Comparison of ENCODE assay signal across 16 cellular contexts in the genomic region with DNA sequence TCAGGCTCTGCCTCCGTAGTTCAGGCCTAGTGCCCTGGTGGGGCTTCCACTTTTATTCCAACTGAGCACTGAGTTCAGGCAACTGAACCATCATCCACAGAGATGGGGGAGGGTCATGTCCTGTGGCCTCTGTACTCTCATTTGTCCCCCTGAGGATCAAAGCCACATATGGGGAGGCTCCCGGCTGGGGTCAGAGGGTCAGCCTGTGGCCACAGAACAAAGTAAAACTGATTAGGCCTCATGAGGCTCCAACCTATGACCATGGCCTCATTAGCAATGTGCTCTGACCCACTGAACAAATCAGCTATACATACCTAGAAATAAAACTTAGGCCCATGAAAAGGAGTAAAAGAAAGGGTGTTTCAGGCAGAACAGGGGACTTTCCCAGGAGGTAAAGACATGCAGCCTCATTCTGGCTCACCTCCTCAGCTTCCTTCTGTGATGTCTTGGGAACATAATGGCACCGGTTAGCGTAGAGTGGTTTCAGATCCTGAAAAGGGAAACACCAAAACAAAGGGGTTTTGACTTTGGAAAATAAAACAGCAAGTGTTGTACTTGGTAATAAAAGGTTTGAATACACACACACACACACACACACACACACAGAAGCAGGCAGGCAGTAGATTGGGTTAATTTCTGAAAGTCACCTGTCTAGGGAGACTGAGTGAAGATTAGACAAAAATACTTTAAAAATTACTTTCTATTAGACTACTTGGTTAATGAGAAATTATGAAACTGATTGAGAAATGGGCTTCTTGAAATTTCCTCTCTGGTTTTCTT. TPM values are rescaled to one million over a fixed set of nuclear protein-coding genes. Genes with fewer than 3 reads are reported as not detected.
A peak's percentile ranks its signal among the peaks of the same experiment; 100 is the strongest.
DNase-seq lines count a peak whose midpoint lies in the region; ATAC-seq lines count a peak whose summit lies in the region.
"Had no signal": no experiment of that assay in that cellular context is flagged by ENCODE, and none has a peak within 500 bp of the region (broad histone marks: within the 10 kb centered on the region; RNA-seq: fewer than 3 reads in every experiment).

No MANE protein-coding gene starts in this region.

- H3K9me3 Mint-ChIP-seq in activated T-cell treated with anti-CD3 and anti-CD28 coated beads, Interleukin-2, amount 50 U/mL, for 72 hours, result peaks cover 0 to 2% of the 10 kb centered on the region in 2 donors
- H3K9me3 Mint-ChIP-seq: activated CD4-positive, alpha-beta memory T cell treated with anti-CD3 and anti-CD28 coated beads for 36 hours had no signal

- H3K4me1 Mint-ChIP-seq in activated T-cell treated with anti-CD3 and anti-CD28 coated beads, Interleukin-2, amount 50 U/mL, for 72 hours (ENCODE audit: low read depth), result no peaks in the 10 kb centered on the region

- H3K4me3 Mint-ChIP-seq in activated T-cell treated with anti-CD3 and anti-CD28 coated beads, Interleukin-2, amount 50 U/mL, for 72 hours, result no peak overlapping the region
- H3K4me3 Mint-ChIP-seq: activated CD4-positive, alpha-beta memory T cell treated with anti-CD3 and anti-CD28 coated beads for 36 hours had no signal

- H3K27ac Mint-ChIP-seq in activated T-cell treated with anti-CD3 and anti-CD28 coated beads, Interleukin-2, amount 50 U/mL, for 72 hours, result no peak overlapping the region
- H3K27ac Mint-ChIP-seq: activated CD4-positive, alpha-beta memory T cell treated with anti-CD3 and anti-CD28 coated beads for 36 hours had no signal

- H3K27me3 ChIP-seq in right cardiac atrium (ENCODE audit: control insufficient read depth, insufficient read depth), result no peaks in the 10 kb centered on the region

- no peaks in the 10 kb centered on the region for H3K9me3 ChIP-seq in right cardiac atrium (ENCODE audit: control insufficient read depth, low read length)

- WGBS in right cardiac atrium, result 73% methylated on average over 4 of the region's 4 CpGs

- peak; percentile 47 for ATAC-seq in GM19023 (IDR thresholded peaks at IDR 0.05; ENCODE audit: unreplicated experiment)
- ATAC-seq in GM21717 (IDR thresholded peaks at IDR 0.05; ENCODE audit: unreplicated experiment), result peak; percentile 39
- ATAC-seq in HG03196 (IDR thresholded peaks at IDR 0.05; ENCODE audit: unreplicated experiment), result peak; percentile 28
- ATAC-seq in activated T-cell treated with anti-CD3 and anti-CD28 coated beads, Interleukin-2, amount 50 U/mL, for 72 hours (replicated peaks in 1 of 2), result no peak
- ATAC-seq in right cardiac atrium, result no peak
- no peak for ATAC-seq in GM18873 (IDR thresholded peaks at IDR 0.05; ENCODE audit: low FRiP score, unreplicated experiment)
- ATAC-seq: Right ventricle myocardium inferior had no signal

- H3K27ac ChIP-seq in right cardiac atrium (ENCODE audit: low read length), result no peak overlapping the region
- H3K27ac ChIP-seq: skin epidermis had no signal

- H3K36me3 Mint-ChIP-seq in activated T-cell treated with anti-CD3 and anti-CD28 coated beads, Interleukin-2, amount 50 U/mL, for 72 hours (ENCODE audit: insufficient read depth in 2 of 2), result no peaks in the 10 kb centered on the region
- H3K36me3 Mint-ChIP-seq: activated CD4-positive, alpha-beta memory T cell treated with anti-CD3 and anti-CD28 coated beads for 36 hours had no signal

- no peak overlapping the region for H3K4me3 ChIP-seq in right cardiac atrium (ENCODE audit: low read length)
- H3K4me3 ChIP-seq: skin epidermis had no signal

- intact Hi-C loops in right cardiac atrium (cut with DNase I), result no loop called here

- peaks cover 27% of the 10 kb centered on the region for H3K27me3 Mint-ChIP-seq in activated T-cell treated with anti-CD3 and anti-CD28 coated beads, Interleukin-2, amount 50 U/mL, for 72 hours (ENCODE audit: low read depth)
- H3K27me3 Mint-ChIP-seq: activated CD4-positive, alpha-beta memory T cell treated with anti-CD3 and anti-CD28 coated beads for 36 hours had no signal

- DNase-seq in NCI-H510A (lab: John Stamatoyannopoulos, UW) (no peak), right cardiac atrium (no peak)
- DNase-seq in activated T-cell treated with anti-CD3 and anti-CD28 coated beads, Interleukin-2, amount 50 U/mL, for 72 hours, result no peak
- DNase-seq: activated CD4-positive, alpha-beta memory T cell treated with anti-CD3 and anti-CD28 coated beads for 36 hours; activated effector memory CD4-positive, alpha-beta T cell treated with Interleukin-2 at 50 U/mL for 16 hours; IMR-90; NCI-H1436; T1000 had no signal

- no peaks in the 10 kb centered on the region for H3K4me1 ChIP-seq in right cardiac atrium (ENCODE audit: control insufficient read depth, insufficient read depth, low read length)

RNA-seq across cellular contexts. Expression of a gene that starts 24.3 kb away (rescaled TPM):
- total RNA-seq in activated T-cell treated with anti-CD3 and anti-CD28 coated beads, Interleukin-2, amount 50 U/mL, for 72 hours, result not detected
- total RNA-seq in right cardiac atrium, result 1 to 10 TPM in 2 of 4 donors, under 1 TPM in 2; 0.48 to 1.1 (median 0.83) TPM
- 0.57 TPM for polyA plus RNA-seq in right cardiac atrium
- total RNA-seq: activated CD4-positive, alpha-beta memory T cell treated with anti-CD3 and anti-CD28 coated beads for 36 hours; dermis microvascular lymphatic vessel endothelial cell; IMR-90; lung microvascular endothelial cell had no signal

RNA-seq across cellular contexts. Expression of a gene that starts 36.3 kb away (rescaled TPM):
- total RNA-seq in activated T-cell treated with anti-CD3 and anti-CD28 coated beads, Interleukin-2, amount 50 U/mL, for 72 hours, result 10 to 100 TPM; 15.8 to 16.4 TPM
- 1 to 10 TPM; 5.8 to 7.7 (median 7.3) TPM for total RNA-seq in right cardiac atrium
- polyA plus RNA-seq in right cardiac atrium, result 2.6 TPM

Comparison
In these comparisons a context has a peak if more than half of its experiments do, and no peak if none do; other contexts are left out.
1. ATAC-seq: peak in GM19023 (single experiment), GM21717 (single experiment) and HG03196 (single experiment); none in activated T-cell treated with anti-CD3 and anti-CD28 coated beads, Interleukin-2, amount 50 U/mL, for 72 hours (0 of 2), right cardiac atrium (0 of 2) and GM18873 (single experiment).